Comparison of ENCODE assay signal across 16 cellular contexts in genomic region chr4:134422776-134423175, GRCh38.
"Had no signal": no experiment of that assay in that cellular context is flagged by ENCODE, and none has a peak within 500 bp of the region (broad histone marks: within the 10 kb centered on the region; RNA-seq: fewer than 3 reads in every experiment).

No MANE protein-coding gene starts in this region.

- DNase-seq: colonic mucosa; dermis blood vessel endothelial cell; esophagus squamous epithelium; foreskin fibroblast; glutamatergic neuron; mammary epithelial cell; occipital lobe; pancreas; right cardiac atrium; small intestine; stimulated activated CD4-positive, alpha-beta T cell treated with anti-CD3 and anti-CD28 coated beads, Interleukin-2, amount 100 ng/mL, for 48 hours; stimulated activated naive CD4-positive, alpha-beta T cell treated with Interleukin-2 at 50 U/mL for 16 hours; trophoblast cell had no signal

- H3K4me3 ChIP-seq: colonic mucosa, esophagus squamous epithelium, gastroesophageal sphincter, neural progenitor cell, pancreas had no signal

- ATAC-seq: gastroesophageal sphincter; natural killer cell treated with Interleukin-12 subunit alpha and Interleukin-12 subunit beta and Interleukin-15 and Interleukin-18, amount 100 ng/mL, for 72 hours; pancreas; right cardiac atrium had no signal

- H3K9me3 ChIP-seq: colonic mucosa, esophagus squamous epithelium, gastroesophageal sphincter, pancreas had no signal

- H3K4me1 ChIP-seq: colonic mucosa, esophagus squamous epithelium, gastroesophageal sphincter, neural progenitor cell, pancreas had no signal

- H3K36me3 ChIP-seq: colonic mucosa, esophagus squamous epithelium, gastroesophageal sphincter, neural progenitor cell, pancreas had no signal

- H3K27me3 ChIP-seq: colonic mucosa, esophagus squamous epithelium, gastroesophageal sphincter, neural progenitor cell, pancreas had no signal

- H3K27ac ChIP-seq: colonic mucosa, esophagus squamous epithelium, gastroesophageal sphincter, neural progenitor cell, pancreas had no signal
